1 cellular context compared by ENCODE assay signal in the genomic region with DNA sequence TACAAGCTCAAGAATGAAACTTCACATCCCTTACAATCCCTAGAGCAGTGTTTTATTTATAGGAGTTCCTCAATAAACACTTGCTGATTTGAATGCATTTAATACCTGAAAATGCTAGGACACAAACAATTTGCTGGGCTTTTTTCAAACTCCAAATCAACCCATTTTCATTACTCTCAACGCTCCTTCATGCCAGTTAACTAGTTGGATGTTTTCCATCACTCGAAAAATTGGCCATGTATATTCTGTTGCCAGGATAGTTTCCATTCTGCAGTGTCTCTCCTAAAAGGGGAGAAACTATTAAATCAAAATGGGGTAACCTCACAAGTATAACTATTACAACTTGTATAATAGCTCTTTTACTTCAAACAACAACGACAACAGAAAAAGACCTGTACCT.
TF ChIP-seq lines count a peak whose summit lies in the region.

No MANE protein-coding gene starts in this region.

TF ChIP-seq in A549, 52 proteins besides CTCF, POLR2A, EP300 and RAD21 (continued from another document):
- TF ChIP-seq, protein P1, sequence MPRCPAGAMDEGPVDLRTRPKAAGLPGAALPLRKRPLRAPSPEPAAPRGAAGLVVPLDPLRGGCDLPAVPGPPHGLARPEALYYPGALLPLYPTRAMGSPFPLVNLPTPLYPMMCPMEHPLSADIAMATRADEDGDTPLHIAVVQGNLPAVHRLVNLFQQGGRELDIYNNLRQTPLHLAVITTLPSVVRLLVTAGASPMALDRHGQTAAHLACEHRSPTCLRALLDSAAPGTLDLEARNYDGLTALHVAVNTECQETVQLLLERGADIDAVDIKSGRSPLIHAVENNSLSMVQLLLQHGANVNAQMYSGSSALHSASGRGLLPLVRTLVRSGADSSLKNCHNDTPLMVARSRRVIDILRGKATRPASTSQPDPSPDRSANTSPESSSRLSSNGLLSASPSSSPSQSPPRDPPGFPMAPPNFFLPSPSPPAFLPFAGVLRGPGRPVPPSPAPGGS (IDR thresholded peaks at IDR 0.05), result no peak
- no peak for TF ChIP-seq JUNB (IDR thresholded peaks at IDR 0.05)
- TF ChIP-seq SMC3 (IDR thresholded peaks at IDR 0.05), result no peak
